In the genomic region with DNA sequence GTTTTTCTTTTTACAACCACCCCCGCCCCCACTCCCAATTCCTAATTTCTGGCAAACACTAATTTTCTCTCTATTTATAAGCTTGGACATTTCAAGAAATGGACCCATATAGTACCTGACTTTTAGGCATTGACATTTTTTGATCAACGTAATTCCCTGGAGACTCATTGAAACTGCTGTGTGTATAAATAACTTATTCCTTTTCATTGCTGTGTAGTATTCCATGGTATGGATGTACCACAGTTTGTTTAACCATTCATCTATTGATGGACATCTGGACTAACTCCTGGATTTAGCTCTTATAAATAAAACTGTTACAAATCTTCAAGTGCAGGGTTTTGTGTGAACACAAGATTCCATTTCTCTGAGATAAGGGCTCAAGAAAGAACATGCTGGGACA, we compare ENCODE assay signal across 27 cellular contexts. TPM values are rescaled to one million over a fixed set of nuclear protein-coding genes. Genes with fewer than 3 reads are reported as not detected.
"Had no signal": no experiment of that assay in that cellular context is flagged by ENCODE, and none has a peak within 500 bp of the region (broad histone marks: within the 10 kb centered on the region; RNA-seq: fewer than 3 reads in every experiment).

No MANE protein-coding gene starts in this region.

- H3K27ac ChIP-seq: stomach, suprapubic skin, testis, thoracic aorta, thyroid gland, tibial artery, tibial nerve, transverse colon, upper lobe of left lung, upper lobe of right lung, uterus, vagina had no signal

- H3K27me3 ChIP-seq: stomach, suprapubic skin, testis, thyroid gland, tibial artery, tibial nerve, transverse colon, upper lobe of left lung, upper lobe of right lung, uterus, vagina had no signal

- FAIRE-seq: urothelium cell line had no signal

- ATAC-seq: stimulated activated effector memory CD8-positive, alpha-beta T cell treated with anti-CD3 and anti-CD28 coated beads, Interleukin-12 subunit alpha, Interleukin-12 subunit beta, amount 100 ng/mL, for 72 hours; stimulated activated memory B cell treated with anti-CD40 and anti-IgM and Interleukin-4, amounts not matched to agents 10 μg/mL and 1 μg/mL and 100 μg/mL, for 72 hours; stimulated activated naive B cell treated with anti-CD40 and anti-IgM and Interleukin-4, amounts not matched to agents 10 μg/mL and 1 μg/mL and 100 μg/mL, for 72 hours; stimulated activated naive CD8-positive, alpha-beta T cell treated with anti-CD3 and anti-CD28 coated beads, Interleukin-15, amount 100 ng/mL, for 72 hours; stimulated activated naive CD8-positive, alpha-beta T cell treated with anti-CD3 and anti-CD28 coated beads, Interleukin-15, Interleukin-2, amounts not matched to agents 100 U/mL and 50 U/mL, for 24 hours; upper lobe of right lung had no signal

- H3K4me1 ChIP-seq: stomach, suprapubic skin, testis, thyroid gland, tibial artery, tibial nerve, transverse colon, upper lobe of left lung, upper lobe of right lung, uterus, vagina had no signal

- H3K36me3 ChIP-seq: stomach, suprapubic skin, thoracic aorta, thyroid gland, tibial artery, tibial nerve, transverse colon, upper lobe of left lung, upper lobe of right lung, uterus, vagina had no signal

- H3K4me3 ChIP-seq: stomach, suprapubic skin, testis, thoracic aorta, thyroid gland, tibial artery, tibial nerve, transverse colon, upper lobe of left lung, upper lobe of right lung, uterus, vagina had no signal

- DNase-seq: stimulated activated CD4-positive, alpha-beta T cell treated with anti-CD3 and anti-CD28 coated beads, Interleukin-2, amount 100 ng/mL, for 48 hours; stimulated activated CD4-positive, alpha-beta T cell treated with anti-CD3 and anti-CD28 coated beads, Interleukin-4, amount 100 ng/mL, for 1 hour; stimulated activated CD4-positive, alpha-beta T cell treated with anti-CD3 and anti-CD28 coated beads, Interleukin-4, amount 100 ng/mL, for 24 hours; stimulated activated CD4-positive, alpha-beta T cell treated with anti-CD3 and anti-CD28 coated beads, Interleukin-4, amount 100 ng/mL, for 4 hours; stimulated activated CD8-positive, alpha-beta memory T cell treated with anti-CD3 and anti-CD28 coated beads, Interleukin-4, amount 100 ng/mL, for 48 hours; stimulated activated naive B cell treated with anti-CD40 and anti-IgM and Interleukin-4, amounts not matched to agents 10 μg/mL and 1 μg/mL and 100 μg/mL, for 72 hours; stimulated activated naive CD4-positive, alpha-beta T cell; stimulated activated naive CD4-positive, alpha-beta T cell treated with Interleukin-2 at 50 U/mL for 16 hours; stimulated activated naive CD8-positive, alpha-beta T cell treated with anti-CD3 and anti-CD28 coated beads, Interleukin-15, amount 100 ng/mL, for 72 hours; stimulated activated naive CD8-positive, alpha-beta T cell treated with anti-CD3 and anti-CD28 coated beads, Interleukin-15, Interleukin-2, amounts not matched to agents 100 U/mL and 50 U/mL, for 24 hours; stomach; substantia nigra; testis; thyroid gland; tibial artery; transverse colon; trophoblast cell; upper lobe of left lung; upper lobe of right lung; uterus had no signal

- H3K9me3 ChIP-seq: suprapubic skin, testis, thyroid gland, transverse colon, uterus, vagina had no signal

RNA-seq across cellular contexts. Expression of gene RBFOX1, which starts 47.1 kb away (rescaled TPM):
- total RNA-seq: thoracic aorta, upper lobe of left lung, upper lobe of right lung had no signal
